8 cellular contexts compared by ENCODE assay signal in the genomic region with DNA sequence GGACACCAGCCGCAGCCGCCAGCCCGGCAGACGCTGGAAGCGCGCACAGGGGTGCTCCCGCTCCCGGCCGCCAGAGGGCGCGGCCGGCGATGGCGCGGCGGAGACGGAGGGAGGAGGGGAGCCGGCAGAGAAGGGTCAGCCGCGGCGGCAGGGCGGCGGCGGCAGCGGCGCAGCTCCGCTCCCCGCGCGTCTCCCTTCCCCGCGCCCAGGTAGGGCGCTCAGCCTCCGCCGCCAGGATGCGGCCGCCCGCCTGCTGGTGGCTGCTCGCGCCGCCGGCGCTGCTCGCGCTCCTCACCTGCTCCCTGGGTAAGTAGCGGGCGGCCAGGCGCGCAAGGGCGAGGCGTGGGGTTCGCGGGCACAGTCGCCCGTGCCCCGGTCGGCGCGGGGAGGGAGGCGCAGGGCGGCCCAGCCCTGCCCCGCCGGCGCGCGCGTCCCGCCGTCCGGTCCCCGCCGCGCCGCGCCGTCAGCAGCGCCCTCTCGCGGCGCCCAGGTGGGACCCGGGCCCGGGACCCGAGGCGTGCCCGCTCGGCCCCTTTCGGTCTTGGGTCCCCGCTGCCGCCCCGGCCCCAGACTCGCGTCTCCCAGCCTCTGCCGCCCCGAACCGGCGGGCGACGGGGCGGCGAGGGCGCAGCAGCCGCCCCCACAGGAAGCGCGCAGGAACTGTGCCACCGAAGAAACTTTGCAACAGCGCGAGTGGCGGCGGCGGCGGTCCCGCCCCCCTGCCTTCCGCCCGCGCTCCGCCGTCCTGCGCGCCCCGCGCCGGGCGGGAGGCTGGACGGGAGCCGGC. TPM values are rescaled to one million over a fixed set of nuclear protein-coding genes. Genes with fewer than 3 reads are reported as not detected.
A peak's percentile ranks its signal among the peaks of the same experiment; 100 is the strongest.
DNase-seq lines count a peak whose midpoint lies in the region; ATAC-seq and TF ChIP-seq lines count a peak whose summit lies in the region.

A gene (plus strand): TSS at position 127 of the 787 bp plus-strand sequence. CDS start 110 bp downstream, at position 237.

- H3K9me3 Mint-ChIP-seq in activated CD8-positive, alpha-beta T cell treated with anti-CD3 and anti-CD28 coated beads for 36 hours: no peaks in the 10 kb centered on the region

- intact Hi-C loops in activated CD8-positive, alpha-beta T cell treated with anti-CD3 and anti-CD28 coated beads for 36 hours (cut with micrococcal nuclease): loop anchor here (5.0 kb wide), 1 partner anchor 38 kb away; a partner anchor contains a TSS

- peak within 1 kb of the TSS; percentile 79 for H3K27ac Mint-ChIP-seq in activated CD8-positive, alpha-beta T cell treated with anti-CD3 and anti-CD28 coated beads for 36 hours

- TF ChIP-seq CTCF in activated CD8-positive, alpha-beta T cell treated with anti-CD3 and anti-CD28 coated beads for 36 hours (IDR thresholded peaks at IDR 0.05): peak; percentile 85
- peak; percentile 74 for TF ChIP-seq CTCF in lung (IDR thresholded peaks at IDR 0.05; ENCODE audit: control extremely low read depth, extremely low read depth)

- peak within 1 kb of the TSS; percentile 79 for H3K4me3 Mint-ChIP-seq in activated CD8-positive, alpha-beta T cell treated with anti-CD3 and anti-CD28 coated beads for 36 hours

- CTCF ChIA-PET in activated CD8-positive, alpha-beta T cell treated with anti-CD3 and anti-CD28 coated beads for 36 hours (lab: Charles Lee): interaction anchor here (0.6 to 3.1 kb wide), 9 partner anchors 9 to 738 kb away, joined by 3 to 13 read pairs (median 4); no protein-coding TSS in a partner anchor

- H3K27me3 ChIP-seq in lung (ENCODE audit: control insufficient read depth, insufficient read depth): no peaks in the 10 kb centered on the region

- ATAC-seq in GM19043 (IDR thresholded peaks at IDR 0.05; ENCODE audit: low read depth, unreplicated experiment) (peak; percentile 74), HG03342 (IDR thresholded peaks at IDR 0.05; ENCODE audit: unreplicated experiment) (peak; percentile 85), lung (ENCODE audit: insufficient read depth, low FRiP score) (peak; percentile 95)
- ATAC-seq in activated CD8-positive, alpha-beta T cell treated with anti-CD3 and anti-CD28 coated beads for 36 hours: peak; percentile 81

- H3K9me3 ChIP-seq in lung (ENCODE audit: control insufficient read depth in 2 of 2, insufficient read depth in 1 of 2, low read length in 1 of 2): no peaks in the 10 kb centered on the region

- peak within 1 kb of the TSS; percentile 98 for H3K27ac ChIP-seq in lung (ENCODE audit: low read depth in 1 of 2, low read length in 1 of 2)

- no peaks in the 10 kb centered on the region for H3K36me3 ChIP-seq in lung (ENCODE audit: control insufficient read depth in 2 of 2, insufficient read depth in 2 of 2, low read length in 2 of 2)

- peaks cover 25% of the 10 kb centered on the region for H3K4me1 Mint-ChIP-seq in activated CD8-positive, alpha-beta T cell treated with anti-CD3 and anti-CD28 coated beads for 36 hours (ENCODE audit: low read depth)

- POLR2A ChIA-PET in activated CD8-positive, alpha-beta T cell treated with anti-CD3 and anti-CD28 coated beads for 36 hours (lab: Charles Lee): no interaction called here

- DNase-seq in AML-193 (lab: John Stamatoyannopoulos, UW) (peak; percentile 79 to 84), NCI-H748 treated with DMSO at 0.1 percent for 48 hours (lab: John Stamatoyannopoulos, UW) (peak; percentile 87), lung (ENCODE audit: low spot score) (peak; percentile 79)
- peak; percentile 72 for DNase-seq in activated CD8-positive, alpha-beta T cell treated with anti-CD3 and anti-CD28 coated beads for 36 hours
- DNase-seq in effector CD4-positive, alpha-beta T cell: peak; percentile 68
- peak; percentile 53 to 71 (median 63) for DNase-seq in stimulated activated CD4-positive, alpha-beta T cell treated with anti-CD3 and anti-CD28 coated beads, TNF-alpha, amount 100 ng/mL, for 24 hours (ENCODE audit: low read depth in 3 of 3)

- peaks cover 4 to 5% of the 10 kb centered on the region in 2 donors for H3K4me1 ChIP-seq in lung (ENCODE audit: control insufficient read depth in 2 of 2, insufficient read depth in 2 of 2, low read length in 2 of 2)

- WGBS in lung, 2 donors: 0% methylated on average over 48 to 125 of the region's 125 CpGs

- no peaks in the 10 kb centered on the region for H3K36me3 Mint-ChIP-seq in activated CD8-positive, alpha-beta T cell treated with anti-CD3 and anti-CD28 coated beads for 36 hours (ENCODE audit: low read depth)

- H3K4me3 ChIP-seq in lung: peak within 1 kb of the TSS; percentile 89

- no peaks in the 10 kb centered on the region for H3K27me3 Mint-ChIP-seq in activated CD8-positive, alpha-beta T cell treated with anti-CD3 and anti-CD28 coated beads for 36 hours

RNA-seq across cellular contexts. Expression of the gene that starts here (rescaled TPM):
- 1 to 10 TPM; 2.4 to 2.5 TPM for total RNA-seq in activated CD8-positive, alpha-beta T cell treated with anti-CD3 and anti-CD28 coated beads for 36 hours
- total RNA-seq in lung: 10 to 100 TPM in 1 of 2 donors, 1 to 10 TPM in 1; 3.6 to 13.7 TPM
- polyA plus RNA-seq in lung: 1 to 10 TPM; 2.4 to 2.6 TPM

Comparison
In these comparisons a context has a peak if more than half of its experiments do, and no peak if none do; other contexts are left out.
1. Peak in every context shown above with its lines: DNase-seq, ATAC-seq, H3K4me3 ChIP-seq and H3K27ac ChIP-seq.